ENCODE assay signal across 21 cellular contexts in the genomic region with DNA sequence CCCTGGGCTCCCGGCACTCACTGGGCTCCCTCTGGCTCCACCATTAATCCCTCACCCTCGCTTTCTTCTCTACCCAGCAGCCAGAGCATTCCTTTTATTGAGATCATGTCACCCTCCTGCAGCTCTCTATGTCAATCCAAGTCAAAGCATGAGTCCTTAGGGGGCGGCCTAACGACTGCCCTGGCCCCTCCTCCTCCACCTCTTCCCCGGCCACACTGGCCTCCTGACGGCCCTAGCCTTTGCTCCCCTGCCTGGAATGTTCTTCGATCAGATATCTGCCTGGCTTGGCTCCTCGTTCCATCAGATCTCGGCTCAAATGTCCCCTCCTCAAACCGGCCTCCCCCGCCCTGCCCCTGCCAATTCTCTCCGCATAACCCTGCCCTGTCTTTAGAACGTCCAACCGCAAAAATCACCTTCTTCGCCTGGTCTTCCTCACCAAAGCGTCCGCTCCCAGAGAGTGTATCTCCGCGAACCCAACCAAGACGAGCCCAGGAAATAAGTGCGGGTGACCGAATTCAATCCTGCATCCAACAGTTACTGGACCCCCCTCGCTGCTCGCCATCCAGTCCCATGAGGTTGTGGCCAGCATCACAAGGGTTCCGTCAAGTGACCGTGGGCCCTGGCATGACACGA. TPM values are rescaled to one million over a fixed set of nuclear protein-coding genes. Genes with fewer than 3 reads are reported as not detected.
A peak's percentile ranks its signal among the peaks of the same experiment; 100 is the strongest.
DNase-seq lines count a peak whose midpoint lies in the region; ATAC-seq lines count a peak whose summit lies in the region.
"Had no signal": no experiment of that assay in that cellular context is flagged by ENCODE, and none has a peak within 500 bp of the region (broad histone marks: within the 10 kb centered on the region; RNA-seq: fewer than 3 reads in every experiment).

No MANE protein-coding gene starts in this region.

- no peak for ATAC-seq in T-cell (replicated peaks in 1 of 4)
- ATAC-seq: gastrocnemius medialis, left lung had no signal

- no peaks in the 10 kb centered on the region for H3K36me3 ChIP-seq in trophoblast cell (ENCODE audit: control insufficient read depth in 1 of 2, insufficient read depth in 2 of 2, low read length in 2 of 2)
- H3K36me3 ChIP-seq: BLaER1, gastrocnemius medialis, left lung had no signal

- H2BK12ac ChIP-seq in trophoblast cell (ENCODE audit: low read length), result no peak overlapping the region

- no peak overlapping the region for H2AFZ ChIP-seq in trophoblast cell (ENCODE audit: insufficient read depth, low read length, poor library complexity)
- H2AFZ ChIP-seq: PC-9 had no signal

- peaks cover 10% of the 10 kb centered on the region for H3K9me3 ChIP-seq in iPS-18c (ENCODE audit: control insufficient read depth, insufficient read depth, low read length)
- H3K9me3 ChIP-seq in trophoblast cell (ENCODE audit: insufficient read depth, low read depth, low read length), result no peaks in the 10 kb centered on the region
- H3K9me3 ChIP-seq: gastrocnemius medialis, left lung had no signal

- no peak overlapping the region for H2BK5ac ChIP-seq in trophoblast cell (ENCODE audit: low read depth, low read length, poor library complexity)

- intact Hi-C loops in activated CD4-positive, alpha-beta T cell treated with anti-CD3 and anti-CD28 coated beads, Interleukin-2, amount 10 ng/mL, durations not matched to agents 24 days and 14 days (cut with micrococcal nuclease), result no loop called here

- H3K4me1 Mint-ChIP-seq in activated CD4-positive, alpha-beta T cell treated with anti-CD3 and anti-CD28 coated beads, Interleukin-2, amount 10 ng/mL, durations not matched to agents 24 days and 14 days, result peaks cover 2% of the 10 kb centered on the region
- H3K4me1 Mint-ChIP-seq in activated CD4-positive, alpha-beta T cell treated with anti-CD3 and anti-CD28 coated beads, Interleukin-2, amount 10 ng/mL, durations not matched to agents 7 days and 5 days, result peaks cover 2% of the 10 kb centered on the region
- peaks cover 0 to 7% (median 3%) of the 10 kb centered on the region in 3 donors for H3K4me1 Mint-ChIP-seq in T-cell

- H3K4me3 ChIP-seq in iPS-18c (ENCODE audit: insufficient read depth, low read depth, low read length) (peak overlapping the region; percentile 6; the same call in 1 of the 2 replicates), trophoblast cell (ENCODE audit: low read depth, low read length) (no peak overlapping the region)
- H3K4me3 ChIP-seq: BLaER1, gastrocnemius medialis, left lung, PC-9, skin epidermis had no signal

- CTCF ChIA-PET in activated CD4-positive, alpha-beta T cell treated with anti-CD3 and anti-CD28 coated beads, Interleukin-2, amount 10 ng/mL, durations not matched to agents 7 days and 5 days (lab: Charles Lee), result interaction anchor here (0.9 kb wide), 1 partner anchor 11 kb away, joined by 3 read pairs; no protein-coding TSS in a partner anchor
- CTCF ChIA-PET in T-cell (lab: Charles Lee), result interaction anchor here in 1 of 2 donors (0.6 kb wide), 1 partner anchor 131 kb away, joined by 3 read pairs; no protein-coding TSS in a partner anchor

- H3K79me2 ChIP-seq in trophoblast cell (ENCODE audit: control insufficient read depth, insufficient read depth, low read length, poor library complexity), result no peaks in the 10 kb centered on the region

- no peak overlapping the region for H2BK120ac ChIP-seq in trophoblast cell (ENCODE audit: insufficient read depth, low read length, poor library complexity)

- H4K12ac ChIP-seq in trophoblast cell (ENCODE audit: low read depth, low read length), result no peak overlapping the region

- POLR2A ChIA-PET in activated CD4-positive, alpha-beta T cell treated with anti-CD3 and anti-CD28 coated beads, Interleukin-2, amount 10 ng/mL, durations not matched to agents 7 days and 5 days (lab: Charles Lee), result no interaction called here
- POLR2A ChIA-PET in T-cell (lab: Charles Lee), result no interaction called here

- H3K27me3 ChIP-seq in trophoblast cell (ENCODE audit: insufficient read depth, low read length), result peaks cover 3% of the 10 kb centered on the region

- no peaks in the 10 kb centered on the region for H3K36me3 Mint-ChIP-seq in activated CD4-positive, alpha-beta T cell treated with anti-CD3 and anti-CD28 coated beads, Interleukin-2, amount 10 ng/mL, durations not matched to agents 24 days and 14 days (ENCODE audit: low read depth)
- H3K36me3 Mint-ChIP-seq in activated CD4-positive, alpha-beta T cell treated with anti-CD3 and anti-CD28 coated beads, Interleukin-2, amount 10 ng/mL, durations not matched to agents 7 days and 5 days (ENCODE audit: low read depth), result no peaks in the 10 kb centered on the region
- no peaks in the 10 kb centered on the region for H3K36me3 Mint-ChIP-seq in T-cell

- H4K8ac ChIP-seq in trophoblast cell (ENCODE audit: low read depth, low read length), result no peak overlapping the region

- H3K4me2 ChIP-seq in trophoblast cell (ENCODE audit: low read length), result no peak overlapping the region
- H3K4me2 ChIP-seq: BLaER1, PC-9 had no signal

- no peak overlapping the region for H2AK5ac ChIP-seq in trophoblast cell (ENCODE audit: low read length)

- H3K4me3 Mint-ChIP-seq in activated CD4-positive, alpha-beta T cell treated with anti-CD3 and anti-CD28 coated beads, Interleukin-2, amount 10 ng/mL, durations not matched to agents 24 days and 14 days, result peak overlapping the region; percentile 54
- H3K4me3 Mint-ChIP-seq in activated CD4-positive, alpha-beta T cell treated with anti-CD3 and anti-CD28 coated beads, Interleukin-2, amount 10 ng/mL, durations not matched to agents 7 days and 5 days, result no peak overlapping the region
- H3K4me3 Mint-ChIP-seq in T-cell, result peak overlapping the region in 2 of 3 donors; percentile 21 to 58
- H3K4me3 Mint-ChIP-seq: HFFc6 had no signal

- H3K18ac ChIP-seq in trophoblast cell (ENCODE audit: low read length), result no peak overlapping the region

- WGBS in trophoblast cell (ENCODE audit: extremely low coverage, insufficient coverage, insufficient read length), result no CpG with 5 or more reads among the region's 27 CpGs

- H3K14ac ChIP-seq in trophoblast cell (ENCODE audit: low read length), result no peak overlapping the region

- no peak for DNase-seq in activated CD4-positive, alpha-beta T cell treated with anti-CD3 and anti-CD28 coated beads, Interleukin-2, amount 10 ng/mL, durations not matched to agents 24 days and 14 days
- no peak for DNase-seq in activated CD4-positive, alpha-beta T cell treated with anti-CD3 and anti-CD28 coated beads, Interleukin-2, amount 10 ng/mL, durations not matched to agents 7 days and 5 days
- DNase-seq in T-cell, result no peak
- DNase-seq in trophoblast cell, result peak; percentile 34 to 48
- no peak for DNase-seq in NCI-H187 (lab: John Stamatoyannopoulos, UW)
- no peak for DNase-seq in H4 (ENCODE audit: low spot score)
- DNase-seq in 8988T, result no peak
- DNase-seq: activated CD4-positive, alpha-beta T cell treated with anti-CD3 and anti-CD28 coated beads for 1 hour; cortex of kidney; gastrocnemius medialis; HFFc6; Kasumi-1; NCI-H1092; NCI-H2107; NCI-H526 treated with DMSO at 0.1 percent for 48 hours; PC-9; stimulated activated CD4-positive, alpha-beta T cell treated with anti-CD3 and anti-CD28 coated beads, Interleukin-4, amount 100 ng/mL, for 1 hour had no signal

- peaks cover 29% of the 10 kb centered on the region for H3K27me3 Mint-ChIP-seq in activated CD4-positive, alpha-beta T cell treated with anti-CD3 and anti-CD28 coated beads, Interleukin-2, amount 10 ng/mL, durations not matched to agents 24 days and 14 days
- peaks cover 23% of the 10 kb centered on the region for H3K27me3 Mint-ChIP-seq in activated CD4-positive, alpha-beta T cell treated with anti-CD3 and anti-CD28 coated beads, Interleukin-2, amount 10 ng/mL, durations not matched to agents 7 days and 5 days
- peaks cover 27 to 36% of the 10 kb centered on the region in 2 donors for H3K27me3 Mint-ChIP-seq in T-cell

- no peak overlapping the region for H3K27ac Mint-ChIP-seq in activated CD4-positive, alpha-beta T cell treated with anti-CD3 and anti-CD28 coated beads, Interleukin-2, amount 10 ng/mL, durations not matched to agents 24 days and 14 days
- H3K27ac Mint-ChIP-seq in activated CD4-positive, alpha-beta T cell treated with anti-CD3 and anti-CD28 coated beads, Interleukin-2, amount 10 ng/mL, durations not matched to agents 7 days and 5 days, result no peak overlapping the region
- no peak overlapping the region for H3K27ac Mint-ChIP-seq in T-cell
- H3K27ac Mint-ChIP-seq: HFFc6 had no signal

- peaks cover 0 to 3% of the 10 kb centered on the region in 2 experiments for H3K4me1 ChIP-seq in trophoblast cell (ENCODE audit: control insufficient read depth in 1 of 2, insufficient read depth in 2 of 2, low read length in 2 of 2)
- H3K4me1 ChIP-seq: BLaER1, gastrocnemius medialis, left lung had no signal

- H3K23ac ChIP-seq in trophoblast cell (ENCODE audit: low read length), result no peak overlapping the region

- no peak overlapping the region for H3K27ac ChIP-seq in trophoblast cell (ENCODE audit: low read depth, low read length)
- H3K27ac ChIP-seq: BLaER1, gastrocnemius medialis, left lung, PC-9, skin epidermis had no signal

- no peak overlapping the region for H4K91ac ChIP-seq in trophoblast cell (ENCODE audit: low read depth, low read length)

- no peaks in the 10 kb centered on the region for H3K79me1 ChIP-seq in trophoblast cell (ENCODE audit: low read length)

- H3K4ac ChIP-seq in trophoblast cell (ENCODE audit: low read depth, low read length), result no peak overlapping the region

- no peak overlapping the region for H3K9ac ChIP-seq in trophoblast cell (ENCODE audit: low read length)
- H3K9ac ChIP-seq: BLaER1 had no signal

- no peaks in the 10 kb centered on the region for H3K9me3 Mint-ChIP-seq in activated CD4-positive, alpha-beta T cell treated with anti-CD3 and anti-CD28 coated beads, Interleukin-2, amount 10 ng/mL, durations not matched to agents 24 days and 14 days
- no peaks in the 10 kb centered on the region for H3K9me3 Mint-ChIP-seq in activated CD4-positive, alpha-beta T cell treated with anti-CD3 and anti-CD28 coated beads, Interleukin-2, amount 10 ng/mL, durations not matched to agents 7 days and 5 days
- H3K9me3 Mint-ChIP-seq in T-cell, result no peaks in the 10 kb centered on the region
- H3K9me3 Mint-ChIP-seq: HFFc6 had no signal

RNA-seq across cellular contexts. Expression of gene PNCK, which starts 0.7 kb away (rescaled TPM):
- total RNA-seq in activated CD4-positive, alpha-beta T cell treated with anti-CD3 and anti-CD28 coated beads, Interleukin-2, amount 10 ng/mL, durations not matched to agents 24 days and 14 days, result 0.36 and 0.84 TPM in 2 replicates
- total RNA-seq in activated CD4-positive, alpha-beta T cell treated with anti-CD3 and anti-CD28 coated beads, Interleukin-2, amount 10 ng/mL, durations not matched to agents 7 days and 5 days, result not detected
- 1 to 10 TPM in 1 of 5 donors, not detected in 4; 1.0 TPM for total RNA-seq in T-cell
- polyA plus RNA-seq in trophoblast cell (2013), result 1.7 and 1.9 TPM in 2 replicates
- total RNA-seq in H4 (2014; rRNA removed; shearing (Covaris generic)), result 0.70 and 4.4 TPM in 2 replicates

RNA-seq across cellular contexts. Expression of gene SLC6A8, which starts 13.4 kb away (rescaled TPM):
- 3.5 TPM in 2 replicates for total RNA-seq in activated CD4-positive, alpha-beta T cell treated with anti-CD3 and anti-CD28 coated beads, Interleukin-2, amount 10 ng/mL, durations not matched to agents 24 days and 14 days
- total RNA-seq in activated CD4-positive, alpha-beta T cell treated with anti-CD3 and anti-CD28 coated beads, Interleukin-2, amount 10 ng/mL, durations not matched to agents 7 days and 5 days, result under 1 TPM; 0.65 to 0.69 TPM
- total RNA-seq in T-cell, result 1 to 10 TPM in 4 of 5 donors, under 1 TPM in 1; 0.89 to 2.3 (median 1.9) TPM
- polyA plus RNA-seq in trophoblast cell (2013), result 39.7 and 43.0 TPM in 2 replicates
- 21.7 and 43.3 TPM in 2 replicates for total RNA-seq in H4 (2014; rRNA removed; shearing (Covaris generic))

RNA-seq across cellular contexts. Expression of gene DUSP9, which starts 27.3 kb away (rescaled TPM):
- 0.19 and 0.24 TPM in 2 replicates for total RNA-seq in activated CD4-positive, alpha-beta T cell treated with anti-CD3 and anti-CD28 coated beads, Interleukin-2, amount 10 ng/mL, durations not matched to agents 24 days and 14 days
- not detected for total RNA-seq in activated CD4-positive, alpha-beta T cell treated with anti-CD3 and anti-CD28 coated beads, Interleukin-2, amount 10 ng/mL, durations not matched to agents 7 days and 5 days
- under 1 TPM in 2 of 5 donors, not detected in 3; 0.13 to 0.19 TPM for total RNA-seq in T-cell
- 11.0 and 12.9 TPM in 2 replicates for polyA plus RNA-seq in trophoblast cell (2013)
- total RNA-seq in H4 (2014; rRNA removed; shearing (Covaris generic)), result 1.3 and 3.2 TPM in 2 replicates
- total RNA-seq: gastrocnemius medialis, HFFc6 had no signal

RNA-seq across cellular contexts. Expression of gene BCAP31, which starts 49.9 kb away (rescaled TPM):
- total RNA-seq in activated CD4-positive, alpha-beta T cell treated with anti-CD3 and anti-CD28 coated beads, Interleukin-2, amount 10 ng/mL, durations not matched to agents 24 days and 14 days, result 154 and 157 TPM in 2 replicates
- 100 to 1,000 TPM; 142 to 148 TPM for total RNA-seq in activated CD4-positive, alpha-beta T cell treated with anti-CD3 and anti-CD28 coated beads, Interleukin-2, amount 10 ng/mL, durations not matched to agents 7 days and 5 days
- 100 to 1,000 TPM in 4 of 5 donors, 10 to 100 TPM in 1; 90.1 to 124 (median 107) TPM for total RNA-seq in T-cell
- polyA plus RNA-seq in trophoblast cell (2013), result 133 and 142 TPM in 2 replicates
- 233 and 264 TPM in 2 replicates for total RNA-seq in H4 (2014; rRNA removed; shearing (Covaris generic))

RNA-seq across cellular contexts. Expression of gene ABCD1, which starts 50.3 kb away (rescaled TPM):
- 6.6 and 7.7 TPM in 2 replicates for total RNA-seq in activated CD4-positive, alpha-beta T cell treated with anti-CD3 and anti-CD28 coated beads, Interleukin-2, amount 10 ng/mL, durations not matched to agents 24 days and 14 days
- total RNA-seq in activated CD4-positive, alpha-beta T cell treated with anti-CD3 and anti-CD28 coated beads, Interleukin-2, amount 10 ng/mL, durations not matched to agents 7 days and 5 days, result 10 to 100 TPM; 15.4 to 16.0 TPM
- 10 to 100 TPM in 1 of 5 donors, 1 to 10 TPM in 4; 6.9 to 10.7 (median 7.9) TPM for total RNA-seq in T-cell
- polyA plus RNA-seq in trophoblast cell (2013), result 21.5 and 22.9 TPM in 2 replicates
- 8.6 and 9.1 TPM in 2 replicates for total RNA-seq in H4 (2014; rRNA removed; shearing (Covaris generic))

Comparison
In these comparisons a context has a peak if more than half of its experiments do, and no peak if none do; other contexts are left out.
1. DNase-seq: peak in trophoblast cell (2 of 2); none in activated CD4-positive, alpha-beta T cell treated with anti-CD3 and anti-CD28 coated beads, Interleukin-2, amount 10 ng/mL, durations not matched to agents 24 days and 14 days (single experiment), activated CD4-positive, alpha-beta T cell treated with anti-CD3 and anti-CD28 coated beads, Interleukin-2, amount 10 ng/mL, durations not matched to agents 7 days and 5 days (single experiment), T-cell (0 of 34), NCI-H187 (0 of 2), H4 (single experiment) and 8988T (single experiment).